ENCODE assay signal across 16 cellular contexts in the genomic region with DNA sequence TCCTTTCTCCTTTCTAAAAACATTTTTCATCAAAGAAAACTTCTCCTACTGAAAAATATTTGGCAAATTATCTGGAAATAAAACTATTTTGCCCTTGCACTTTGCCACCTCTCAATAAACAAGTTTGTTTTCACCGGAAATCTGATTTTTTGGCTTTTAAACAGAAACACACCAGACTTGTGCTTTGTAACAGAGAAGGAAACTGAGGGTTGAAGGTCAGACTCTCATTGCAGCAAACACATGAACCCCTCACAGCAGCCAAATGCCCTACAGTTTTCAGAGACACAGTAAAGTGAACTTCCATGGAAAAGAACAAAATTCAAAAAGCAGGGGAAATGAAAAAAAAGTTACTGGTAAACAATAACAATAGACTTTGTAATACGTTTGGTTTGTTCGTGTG.
"Had no signal": no experiment of that assay in that cellular context is flagged by ENCODE, and none has a peak within 500 bp of the region (broad histone marks: within the 10 kb centered on the region; RNA-seq: fewer than 3 reads in every experiment).

No MANE protein-coding gene starts in this region.

- H3K4me1 ChIP-seq: esophagus squamous epithelium, lower lobe of right lung had no signal

- ATAC-seq: activated CD4-positive, CD25-positive, alpha-beta regulatory T cell treated with anti-CD3 and anti-CD28 coated beads, Interleukin-2, amount 50 U/mL, for 24 hours; lower lobe of right lung; T-cell had no signal

- H3K27ac Mint-ChIP-seq: immature natural killer cell, naive B cell, T-cell had no signal

- H3K4me3 Mint-ChIP-seq: immature natural killer cell, naive B cell, T-cell had no signal

- H3K9me3 ChIP-seq: esophagus squamous epithelium had no signal

- H3K36me3 ChIP-seq: esophagus squamous epithelium, lower lobe of right lung had no signal

- H3K4me1 Mint-ChIP-seq: immature natural killer cell, naive B cell, T-cell had no signal

- DNase-seq: activated naive CD4-positive, alpha-beta T cell; activated T-cell treated with anti-CD3 and anti-CD28 coated beads for 4 hours; aorta; esophagus squamous epithelium; glutamatergic neuron; immature natural killer cell; lower lobe of right lung; naive B cell; stimulated activated CD4-positive, alpha-beta T cell treated with anti-CD3 and anti-CD28 coated beads, Interleukin-4, amount 100 ng/mL, for 24 hours; stimulated activated CD8-positive, alpha-beta memory T cell treated with anti-CD3 and anti-CD28 coated beads, Interleukin-4, amount 100 ng/mL, for 48 hours; stimulated activated naive CD4-positive, alpha-beta T cell treated with Interleukin-2 at 50 U/mL for 16 hours; T-cell; T-helper 9 cell; trophoblast cell had no signal

- H3K4me3 ChIP-seq: esophagus squamous epithelium, lower lobe of right lung, skin epidermis had no signal

- H3K27me3 ChIP-seq: esophagus squamous epithelium had no signal

- H3K27ac ChIP-seq: esophagus squamous epithelium, lower lobe of right lung, skin epidermis had no signal

- H3K36me3 Mint-ChIP-seq: immature natural killer cell, T-cell had no signal
